2 cellular contexts compared by ENCODE assay signal in genomic region chr7:29976265-29976664, GRCh38.
TF ChIP-seq lines count a peak whose summit lies in the region.

No MANE protein-coding gene starts in this region.

TF ChIP-seq in SK-N-SH treated with all-trans-retinoic acid at 6 μM for 48 hours, 23 proteins besides CTCF, POLR2A, EP300 and RAD21:
- no peak for TF ChIP-seq ZFP3 (CRISPR knock-in tag; IDR thresholded peaks at IDR 0.05)
- TF ChIP-seq ZNF565 (CRISPR knock-in tag; conservative IDR thresholded peaks at IDR 0.05; ENCODE audit: low read depth) = no peak
- no peak for TF ChIP-seq ESRRG (CRISPR knock-in tag; IDR thresholded peaks at IDR 0.05)
- no peak for TF ChIP-seq RARB (CRISPR knock-in tag; IDR thresholded peaks at IDR 0.05)
- no peak for TF ChIP-seq SNAI2 (CRISPR knock-in tag; IDR thresholded peaks at IDR 0.05)
- TF ChIP-seq GLIS3 (CRISPR knock-in tag; IDR thresholded peaks at IDR 0.05) = no peak
- TF ChIP-seq TOX (CRISPR knock-in tag; IDR thresholded peaks at IDR 0.05; ENCODE audit: borderline replicate concordance) = no peak
- TF ChIP-seq TSHZ2 (CRISPR knock-in tag; IDR thresholded peaks at IDR 0.05) = no peak
- no peak for TF ChIP-seq ISL1 (CRISPR knock-in tag; IDR thresholded peaks at IDR 0.05)
- no peak for TF ChIP-seq ZC3H10 (CRISPR knock-in tag; IDR thresholded peaks at IDR 0.05)
- TF ChIP-seq PPARA (CRISPR knock-in tag; IDR thresholded peaks at IDR 0.05; ENCODE audit: borderline replicate concordance) = no peak
- TF ChIP-seq PATZ1 (CRISPR knock-in tag; IDR thresholded peaks at IDR 0.05; ENCODE audit: borderline replicate concordance) = no peak
- TF ChIP-seq CSRNP3 (CRISPR knock-in tag; IDR thresholded peaks at IDR 0.05) = no peak
- TF ChIP-seq CSDC2 (CRISPR knock-in tag; IDR thresholded peaks at IDR 0.05) = no peak
- TF ChIP-seq OSR1 (CRISPR knock-in tag; IDR thresholded peaks at IDR 0.05) = no peak
TF ChIP-seq in SK-N-SH treated with all-trans-retinoic acid at 6 μM for 48 hours: peak in this region for 0.

TF ChIP-seq in SK-N-SH, 30 proteins besides CTCF, POLR2A, EP300 and RAD21:
- TF ChIP-seq, protein P1, sequence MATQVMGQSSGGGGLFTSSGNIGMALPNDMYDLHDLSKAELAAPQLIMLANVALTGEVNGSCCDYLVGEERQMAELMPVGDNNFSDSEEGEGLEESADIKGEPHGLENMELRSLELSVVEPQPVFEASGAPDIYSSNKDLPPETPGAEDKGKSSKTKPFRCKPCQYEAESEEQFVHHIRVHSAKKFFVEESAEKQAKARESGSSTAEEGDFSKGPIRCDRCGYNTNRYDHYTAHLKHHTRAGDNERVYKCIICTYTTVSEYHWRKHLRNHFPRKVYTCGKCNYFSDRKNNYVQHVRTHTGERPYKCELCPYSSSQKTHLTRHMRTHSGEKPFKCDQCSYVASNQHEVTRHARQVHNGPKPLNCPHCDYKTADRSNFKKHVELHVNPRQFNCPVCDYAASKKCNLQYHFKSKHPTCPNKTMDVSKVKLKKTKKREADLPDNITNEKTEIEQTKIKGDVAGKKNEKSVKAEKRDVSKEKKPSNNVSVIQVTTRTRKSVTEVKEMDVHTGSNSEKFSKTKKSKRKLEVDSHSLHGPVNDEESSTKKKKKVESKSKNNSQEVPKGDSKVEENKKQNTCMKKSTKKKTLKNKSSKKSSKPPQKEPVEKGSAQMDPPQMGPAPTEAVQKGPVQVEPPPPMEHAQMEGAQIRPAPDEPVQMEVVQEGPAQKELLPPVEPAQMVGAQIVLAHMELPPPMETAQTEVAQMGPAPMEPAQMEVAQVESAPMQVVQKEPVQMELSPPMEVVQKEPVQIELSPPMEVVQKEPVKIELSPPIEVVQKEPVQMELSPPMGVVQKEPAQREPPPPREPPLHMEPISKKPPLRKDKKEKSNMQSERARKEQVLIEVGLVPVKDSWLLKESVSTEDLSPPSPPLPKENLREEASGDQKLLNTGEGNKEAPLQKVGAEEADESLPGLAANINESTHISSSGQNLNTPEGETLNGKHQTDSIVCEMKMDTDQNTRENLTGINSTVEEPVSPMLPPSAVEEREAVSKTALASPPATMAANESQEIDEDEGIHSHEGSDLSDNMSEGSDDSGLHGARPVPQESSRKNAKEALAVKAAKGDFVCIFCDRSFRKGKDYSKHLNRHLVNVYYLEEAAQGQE (IDR thresholded peaks at IDR 0.05; ENCODE audit: low read depth, low read length) = no peak
- TF ChIP-seq, protein P2, sequence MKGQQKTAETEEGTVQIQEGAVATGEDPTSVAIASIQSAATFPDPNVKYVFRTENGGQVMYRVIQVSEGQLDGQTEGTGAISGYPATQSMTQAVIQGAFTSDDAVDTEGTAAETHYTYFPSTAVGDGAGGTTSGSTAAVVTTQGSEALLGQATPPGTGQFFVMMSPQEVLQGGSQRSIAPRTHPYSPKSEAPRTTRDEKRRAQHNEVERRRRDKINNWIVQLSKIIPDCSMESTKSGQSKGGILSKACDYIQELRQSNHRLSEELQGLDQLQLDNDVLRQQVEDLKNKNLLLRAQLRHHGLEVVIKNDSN (IDR thresholded peaks at IDR 0.05; ENCODE audit: borderline replicate concordance, low read depth) = no peak
